ENCODE assay signal across 8 cellular contexts in the genomic region with DNA sequence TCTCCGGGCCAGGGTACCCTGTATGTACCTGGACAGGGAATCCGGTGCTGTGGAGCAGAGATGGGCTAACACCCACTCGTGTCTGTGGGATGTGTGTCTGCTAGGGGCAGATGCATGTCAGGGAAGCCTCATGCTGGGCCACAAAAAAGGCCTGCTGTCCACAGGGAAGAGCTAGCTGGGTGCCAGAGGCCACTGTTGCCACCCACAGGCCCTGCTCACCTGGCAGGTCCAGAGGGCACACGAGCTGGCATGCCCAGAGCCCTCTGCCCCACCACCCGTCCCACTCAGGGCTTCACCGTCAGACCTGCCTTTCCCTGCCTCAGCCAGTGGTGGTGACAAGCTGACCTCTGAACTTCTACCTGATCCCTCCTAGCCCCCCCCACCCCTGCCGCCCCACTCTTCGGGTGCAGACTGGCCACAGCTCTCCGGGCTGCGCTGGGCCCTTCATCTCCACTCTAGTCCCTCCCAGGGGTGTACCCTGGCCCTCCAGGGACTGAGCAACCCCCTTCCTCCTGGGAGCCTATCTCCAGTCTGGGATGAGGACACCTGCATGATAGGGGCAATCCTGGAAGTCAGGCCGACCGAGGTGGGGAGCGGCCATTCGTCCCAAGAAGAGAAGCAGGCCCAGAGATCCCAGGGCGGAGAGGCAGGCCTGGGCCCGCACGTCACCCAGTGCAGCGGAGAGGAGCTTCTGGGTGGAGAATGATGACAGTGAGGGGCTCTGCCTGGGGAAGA. TPM values are rescaled to one million over a fixed set of nuclear protein-coding genes. Genes with fewer than 3 reads are reported as not detected.
DNase-seq lines count a peak whose midpoint lies in the region; ATAC-seq and TF ChIP-seq lines count a peak whose summit lies in the region.

No MANE protein-coding gene starts in this region.

- peak overlapping the region; percentile 93 for H3K4me3 Mint-ChIP-seq in activated T-helper 1 cell treated with anti-CD3 and anti-CD28 coated beads, Interleukin-12 subunit alpha, Interleukin-12 subunit beta, Interleukin-2, Interleukin-4 antibody, amounts not matched to agents 30 ng/mL and 10 ng/mL and 1 ng/mL, durations not matched to agents 14 hours and 24 hours and 36 hours

- no peak for TF ChIP-seq POLR2A in stomach (IDR thresholded peaks at IDR 0.05)

- peaks cover 6% of the 10 kb centered on the region for H3K36me3 Mint-ChIP-seq in activated T-helper 1 cell treated with anti-CD3 and anti-CD28 coated beads, Interleukin-12 subunit alpha, Interleukin-12 subunit beta, Interleukin-2, Interleukin-4 antibody, amounts not matched to agents 30 ng/mL and 10 ng/mL and 1 ng/mL, durations not matched to agents 14 hours and 24 hours and 36 hours (ENCODE audit: low read depth)

- no peak for TF ChIP-seq EP300 in stomach (IDR thresholded peaks at IDR 0.05)

- H3K27ac ChIP-seq in stomach, result peak overlapping the region; percentile 86 to 92 (median 90)

- H3K9me3 Mint-ChIP-seq in activated T-helper 1 cell treated with anti-CD3 and anti-CD28 coated beads, Interleukin-12 subunit alpha, Interleukin-12 subunit beta, Interleukin-2, Interleukin-4 antibody, amounts not matched to agents 30 ng/mL and 10 ng/mL and 1 ng/mL, durations not matched to agents 14 hours and 24 hours and 36 hours, result no peaks in the 10 kb centered on the region

- no peak for ATAC-seq in HG03045 (IDR thresholded peaks at IDR 0.05; ENCODE audit: unreplicated experiment)
- ATAC-seq in HG02970 (IDR thresholded peaks at IDR 0.05; ENCODE audit: low FRiP score, unreplicated experiment), result no peak

- DNase-seq in DMS53 (lab: John Stamatoyannopoulos, UW), result peak; percentile 66
- DNase-seq in DMS53 treated with DMSO at 0.1 percent for 48 hours (lab: John Stamatoyannopoulos, UW; ENCODE audit: unreplicated experiment), result no peak
- DNase-seq in activated T-helper 1 cell treated with anti-CD3 and anti-CD28 coated beads, Interleukin-12 subunit alpha, Interleukin-12 subunit beta, Interleukin-2, Interleukin-4 antibody, amounts not matched to agents 30 ng/mL and 10 ng/mL and 1 ng/mL, durations not matched to agents 14 hours and 24 hours and 36 hours (ENCODE audit: low spot score), result no peak
- no peak for DNase-seq in stomach
- no peak for DNase-seq in occipital lobe (lab: John Stamatoyannopoulos, UW)

- H3K4me3 ChIP-seq in iPS-18c (ENCODE audit: insufficient read depth, low read depth, low read length) (peak overlapping the region; percentile 86), stomach (peak overlapping the region; percentile 66 to 96 (median 77))

- H3K4me1 Mint-ChIP-seq in activated T-helper 1 cell treated with anti-CD3 and anti-CD28 coated beads, Interleukin-12 subunit alpha, Interleukin-12 subunit beta, Interleukin-2, Interleukin-4 antibody, amounts not matched to agents 30 ng/mL and 10 ng/mL and 1 ng/mL, durations not matched to agents 14 hours and 24 hours and 36 hours (ENCODE audit: low read depth), result peaks cover 4% of the 10 kb centered on the region

- H3K4me1 ChIP-seq in stomach, result peaks cover 34 to 49% (median 39%) of the 10 kb centered on the region in 4 donors

- H3K27ac Mint-ChIP-seq in activated T-helper 1 cell treated with anti-CD3 and anti-CD28 coated beads, Interleukin-12 subunit alpha, Interleukin-12 subunit beta, Interleukin-2, Interleukin-4 antibody, amounts not matched to agents 30 ng/mL and 10 ng/mL and 1 ng/mL, durations not matched to agents 14 hours and 24 hours and 36 hours, result peak overlapping the region; percentile 83

- peaks cover 23 to 59% (median 45%) of the 10 kb centered on the region in 4 donors for H3K36me3 ChIP-seq in stomach

- no peaks in the 10 kb centered on the region for H3K27me3 ChIP-seq in stomach

- WGBS in stomach, 5 donors, result 11 to 26% (median 17%) methylated on average over 10 to 18 of the region's 18 CpGs

- intact Hi-C loops in activated T-helper 1 cell treated with anti-CD3 and anti-CD28 coated beads, Interleukin-12 subunit alpha, Interleukin-12 subunit beta, Interleukin-2, Interleukin-4 antibody, amounts not matched to agents 30 ng/mL and 10 ng/mL and 1 ng/mL, durations not matched to agents 14 hours and 24 hours and 36 hours (cut with micrococcal nuclease), result loop anchor here (1.0 to 5.0 kb wide), 12 partner anchors 9 to 529 kb away; partner anchors contain the start of genes CHID1, DEAF1, GATD1 and IRF7
- intact Hi-C loops in stomach (cut with DNase I; ENCODE audit: low total_unique reads), result no loop called here

- no peak for TF ChIP-seq CTCF in stomach (IDR thresholded peaks at IDR 0.05)

- H3K9me3 ChIP-seq in iPS-18c (ENCODE audit: control insufficient read depth, insufficient read depth, low read length) (no peaks in the 10 kb centered on the region), stomach (no peaks in the 10 kb centered on the region)

- no peaks in the 10 kb centered on the region for H3K27me3 Mint-ChIP-seq in activated T-helper 1 cell treated with anti-CD3 and anti-CD28 coated beads, Interleukin-12 subunit alpha, Interleukin-12 subunit beta, Interleukin-2, Interleukin-4 antibody, amounts not matched to agents 30 ng/mL and 10 ng/mL and 1 ng/mL, durations not matched to agents 14 hours and 24 hours and 36 hours (ENCODE audit: insufficient read depth)

RNA-seq across cellular contexts. Expression of gene SLC25A22, which starts 1.3 kb away (rescaled TPM):
- total RNA-seq in activated T-helper 1 cell treated with anti-CD3 and anti-CD28 coated beads, Interleukin-12 subunit alpha, Interleukin-12 subunit beta, Interleukin-2, Interleukin-4 antibody, amounts not matched to agents 30 ng/mL and 10 ng/mL and 1 ng/mL, durations not matched to agents 14 hours and 24 hours and 36 hours, result 87.6 and 92.0 TPM in 2 replicates
- total RNA-seq in stomach, result 1 to 10 TPM in 4 of 5 donors, not detected in 1; 5.5 to 9.8 (median 7.4) TPM
- 10 to 100 TPM; 10.1 to 11.9 (median 11.8) TPM for polyA plus RNA-seq in stomach
- total RNA-seq in occipital lobe, result 15.0 TPM

RNA-seq across cellular contexts. Expression of gene CEND1, which starts 6.8 kb away (rescaled TPM):
- 7.1 and 7.2 TPM in 2 replicates for total RNA-seq in activated T-helper 1 cell treated with anti-CD3 and anti-CD28 coated beads, Interleukin-12 subunit alpha, Interleukin-12 subunit beta, Interleukin-2, Interleukin-4 antibody, amounts not matched to agents 30 ng/mL and 10 ng/mL and 1 ng/mL, durations not matched to agents 14 hours and 24 hours and 36 hours
- total RNA-seq in stomach (not detected), occipital lobe (5.9 TPM)
- under 1 TPM in 1 of 3 donors, not detected in 2; 0.23 TPM for polyA plus RNA-seq in stomach

RNA-seq across cellular contexts. Expression of gene PIDD1, which starts 8.3 kb away (rescaled TPM):
- total RNA-seq in activated T-helper 1 cell treated with anti-CD3 and anti-CD28 coated beads, Interleukin-12 subunit alpha, Interleukin-12 subunit beta, Interleukin-2, Interleukin-4 antibody, amounts not matched to agents 30 ng/mL and 10 ng/mL and 1 ng/mL, durations not matched to agents 14 hours and 24 hours and 36 hours, result 25.2 and 27.9 TPM in 2 replicates
- total RNA-seq in stomach, result 100 to 1,000 TPM in 1 of 5 donors, 10 to 100 TPM in 3, 1 to 10 TPM in 1; 5.9 to 503 (median 57.1) TPM
- polyA plus RNA-seq in stomach, result 10 to 100 TPM; 20.5 to 25.6 (median 25.5) TPM
- total RNA-seq in occipital lobe, result 5.1 TPM

RNA-seq across cellular contexts. Expression of gene RPLP2, which starts 13.0 kb away (rescaled TPM):
- total RNA-seq in activated T-helper 1 cell treated with anti-CD3 and anti-CD28 coated beads, Interleukin-12 subunit alpha, Interleukin-12 subunit beta, Interleukin-2, Interleukin-4 antibody, amounts not matched to agents 30 ng/mL and 10 ng/mL and 1 ng/mL, durations not matched to agents 14 hours and 24 hours and 36 hours, result 2,072 and 2,148 TPM in 2 replicates
- total RNA-seq in stomach (1,000 to 10,000 TPM in 1 of 5 donors, 100 to 1,000 TPM in 4; 360 to 5,956 (median 454) TPM), occipital lobe (227 TPM)
- 1,000 to 10,000 TPM; 1,397 to 2,170 (median 1,669) TPM for polyA plus RNA-seq in stomach

RNA-seq across cellular contexts. Expression of gene GATD1, which starts 19.4 kb away (rescaled TPM):
- total RNA-seq in activated T-helper 1 cell treated with anti-CD3 and anti-CD28 coated beads, Interleukin-12 subunit alpha, Interleukin-12 subunit beta, Interleukin-2, Interleukin-4 antibody, amounts not matched to agents 30 ng/mL and 10 ng/mL and 1 ng/mL, durations not matched to agents 14 hours and 24 hours and 36 hours, result 70.4 and 81.7 TPM in 2 replicates
- total RNA-seq in stomach, result 10 to 100 TPM in 4 of 5 donors, 1 to 10 TPM in 1; 9.9 to 68.1 (median 13.4) TPM
- polyA plus RNA-seq in stomach, result 10 to 100 TPM; 21.0 to 63.2 (median 24.7) TPM
- 22.3 TPM for total RNA-seq in occipital lobe
